8 cellular contexts compared by ENCODE assay signal in the genomic region with DNA sequence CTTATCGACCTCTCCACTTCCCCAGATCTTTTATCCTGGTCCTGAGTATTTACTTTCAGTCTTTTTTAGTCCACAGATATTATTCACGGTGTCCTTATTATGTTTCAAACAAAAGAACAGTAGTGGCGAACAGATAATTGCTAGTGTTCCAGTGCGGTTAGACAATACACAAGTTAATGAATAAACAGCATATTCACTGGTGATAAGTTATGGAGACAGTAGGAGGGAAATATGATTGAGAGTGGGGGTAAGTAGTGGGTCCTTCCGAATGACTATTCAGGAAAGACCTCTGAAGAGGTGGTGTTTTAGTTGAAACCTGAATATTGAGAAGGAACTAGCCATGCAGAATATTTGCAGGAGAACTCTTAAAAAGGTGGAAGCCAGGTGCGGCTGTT. TPM values are rescaled to one million over a fixed set of nuclear protein-coding genes. Genes with fewer than 3 reads are reported as not detected.
DNase-seq lines count a peak whose midpoint lies in the region; ATAC-seq, FAIRE-seq and TF ChIP-seq lines count a peak whose summit lies in the region.

No MANE protein-coding gene starts in this region.

- POLR2A ChIA-PET in IMR-90 (lab: Charles Lee; ENCODE audit: unreplicated experiment) (no interaction called here), GM12878 (lab: Charles Lee) (interaction anchor here (0.6 to 1.8 kb wide), 2 partner anchors 8 to 10 kb away, joined by 3 to 5 read pairs; no protein-coding TSS in a partner anchor)

- no peaks in the 10 kb centered on the region for H3K9me3 ChIP-seq in IMR-90 (ENCODE audit: control insufficient read depth, insufficient read depth, low read length)
- no peaks in the 10 kb centered on the region for H3K9me3 ChIP-seq in GM12878 (replicated peaks; ENCODE audit: control insufficient read depth, insufficient read depth, low read length)

- peak overlapping the region; percentile 98 for H3K9ac ChIP-seq in IMR-90 (ENCODE audit: low read depth, low read length)
- H3K9ac ChIP-seq in GM12878 (ENCODE audit: control insufficient read depth, insufficient read depth, low read length), result peak overlapping the region; percentile 93

- no peak for FAIRE-seq in GM12878 (lab: Jason Lieb, UNC)

- dilution Hi-C loops in IMR-90 (cut with HindIII; ENCODE audit: low sequenced_read_pairs, unreplicated experiment), result no loop called here

- H3K18ac ChIP-seq in IMR-90 (ENCODE audit: low read depth, low read length), result no peak overlapping the region

- CTCF ChIA-PET in IMR-90 (lab: Yijun Ruan, JAX) (interaction anchor here (0.5 to 2.5 kb wide), 2 partner anchors 9 to 637 kb away, joined by 3 to 12 read pairs; no protein-coding TSS in a partner anchor), GM12878 (lab: Yijun Ruan, JAX) (interaction anchor here (1.0 to 2.1 kb wide), 2 partner anchors 9 to 14 kb away, joined by 4 to 5 read pairs; no protein-coding TSS in a partner anchor)

- H3K4me3 ChIP-seq in IMR-90 (ENCODE audit: insufficient read depth, low read depth, low read length) (peak overlapping the region; percentile 94), GM12878 (peak overlapping the region; percentile 82)

- no peak overlapping the region for H4K91ac ChIP-seq in IMR-90 (ENCODE audit: insufficient read depth, low read depth, low read length)

- H2BK20ac ChIP-seq in IMR-90 (ENCODE audit: low read depth, low read length), result no peak overlapping the region

- H3K79me1 ChIP-seq in IMR-90 (ENCODE audit: low read depth in 1 of 2, low read length in 2 of 2), result peaks cover 34 to 36% of the 10 kb centered on the region in 2 experiments

- H3K4me1 ChIP-seq in IMR-90 (ENCODE audit: control insufficient read depth, insufficient read depth, low read length) (no peaks in the 10 kb centered on the region), GM12878 (ENCODE audit: control insufficient read depth, insufficient read depth, low read length) (peaks cover 6% of the 10 kb centered on the region; the same call in 1 of the 2 replicates)

- peak; percentile 15 for DNase-seq in ELR (ENCODE audit: low read depth)
- DNase-seq in IMR-90, result no peak
- DNase-seq in GM12878 (ENCODE audit: low read depth, low spot score), result no peak
- DNase-seq in mesothelial cell of epicardium (ENCODE audit: low spot score in 2 of 2, unreplicated experiment in 2 of 2), result no peak
- DNase-seq in activated gamma-delta T cell treated with Interleukin-2 at 50 U/mL for 16 hours, result no peak
- DNase-seq in foreskin melanocyte, result no peak
- no peak for DNase-seq in NCI-H446 treated with DMSO at 0.1 percent for 48 hours (lab: John Stamatoyannopoulos, UW)

- H3K36me3 ChIP-seq in IMR-90 (ENCODE audit: control insufficient read depth, insufficient read depth, low read length) (no peaks in the 10 kb centered on the region), GM12878 (ENCODE audit: control insufficient read depth in 2 of 2, insufficient read depth in 2 of 2, low read length in 1 of 2) (no peaks in the 10 kb centered on the region)

- H3K4ac ChIP-seq in IMR-90 (ENCODE audit: low read depth, low read length), result 0 out of 2 replicates have a peak overlapping the region, but pooled peaks have one; percentile 98

- WGBS in IMR-90 (ENCODE audit: extremely low coverage in 2 of 2, insufficient read length in 1 of 2), 2 experiments, result no CpG with 5 or more reads among the region's 6 CpGs
- WGBS in GM12878 (ENCODE audit: insufficient coverage, insufficient replicate concordance, low lambda C conversion rate, missing lambda C conversion rate), result 0% methylated on average over 6 of the region's 6 CpGs

- in situ Hi-C loops in IMR-90 (cut with MboI; ENCODE audit: low sequenced_read_pairs), result no loop called here
- in situ Hi-C loops in GM12878 (cut with MboI), result no loop called here

- H3K4me2 ChIP-seq in IMR-90 (ENCODE audit: low read depth, low read length) (peak overlapping the region; percentile 75), GM12878 (ENCODE audit: control insufficient read depth, insufficient read depth) (peak overlapping the region; percentile 86)

- H3K4me3 Mint-ChIP-seq in mesothelial cell of epicardium, result peak overlapping the region; percentile 82

- peak overlapping the region; percentile 90; the same call in 1 of the 2 replicates for H3K23ac ChIP-seq in IMR-90 (ENCODE audit: low read depth, low read length)

- no peaks in the 10 kb centered on the region for H3K27me3 Mint-ChIP-seq in mesothelial cell of epicardium (ENCODE audit: low read depth)

- H2AFZ ChIP-seq in IMR-90 (replicated peaks; ENCODE audit: low read length, poor library complexity), result peak overlapping the region; percentile 97
- H2AFZ ChIP-seq in GM12878 (ENCODE audit: control insufficient read depth, low read depth, low read length), result no peak overlapping the region; the same call in none of the 2 replicates

- TF ChIP-seq RAD21 in IMR-90 (IDR thresholded peaks at IDR 0.05; ENCODE audit: low read length) (no peak), GM12878 (IDR thresholded peaks at IDR 0.05; ENCODE audit: insufficient read depth, low read depth, low read length) (no peak)

- 0 out of 2 replicates have a peak overlapping the region, but pooled peaks have one; percentile 14 for H3K14ac ChIP-seq in IMR-90 (replicated peaks; ENCODE audit: low read depth, low read length)

- no TSS peak for BruUV-seq in IMR-90 (replicated peaks; lab: Mats Ljungman, UMichigan)
- BruUV-seq in GM12878 (replicated peaks; lab: Mats Ljungman, UMichigan), result no TSS peak

- no peak overlapping the region for H2BK5ac ChIP-seq in IMR-90 (ENCODE audit: low read depth, low read length, poor library complexity, severe bottlenecking)

- H4K5ac ChIP-seq in IMR-90 (ENCODE audit: low read depth, low read length), result no peak overlapping the region; the same call in 1 of the 2 replicates

- H3K27me3 ChIP-seq in IMR-90 (ENCODE audit: control insufficient read depth, insufficient read depth, low read length), result no peaks in the 10 kb centered on the region
- no peaks in the 10 kb centered on the region for H3K27me3 ChIP-seq in GM12878 (replicated peaks in 1 of 2; ENCODE audit: control insufficient read depth in 2 of 2, insufficient read depth in 2 of 2, low read length in 1 of 2)

- no peaks in the 10 kb centered on the region for H3K9me3 Mint-ChIP-seq in mesothelial cell of epicardium

- H3K4me1 Mint-ChIP-seq in mesothelial cell of epicardium, result peaks cover 22% of the 10 kb centered on the region

- H3K27ac ChIP-seq in IMR-90 (ENCODE audit: insufficient read depth, low read length), result peak overlapping the region; percentile 94
- peak overlapping the region; percentile 86 for H3K27ac ChIP-seq in GM12878 (ENCODE audit: control insufficient read depth, insufficient read depth)

- H3K27ac Mint-ChIP-seq in mesothelial cell of epicardium, result peak overlapping the region; percentile 85

- peaks cover 6% of the 10 kb centered on the region for H3K9me1 ChIP-seq in IMR-90 (ENCODE audit: insufficient read depth, low read length)

- RAD21 ChIA-PET in GM12878 (lab: Charles Lee; ENCODE audit: unreplicated experiment), result interaction anchor here (0.6 to 1.3 kb wide), 2 partner anchors 11 to 998 kb away, joined by 3 read pairs; no protein-coding TSS in a partner anchor

- no peak overlapping the region for H2BK15ac ChIP-seq in IMR-90 (ENCODE audit: low read depth, low read length)

- no peak for TF ChIP-seq POLR2A in IMR-90 (IDR thresholded peaks at IDR 0.05; ENCODE audit: low read depth, low read length)
- no peak for TF ChIP-seq POLR2A in GM12878 (IDR thresholded peaks at IDR 0.05; ENCODE audit: low read depth, low read length)

- H3K79me2 ChIP-seq in GM12878 (ENCODE audit: control insufficient read depth, insufficient read depth, low read length), result peaks cover 25% of the 10 kb centered on the region

- peak overlapping the region; percentile 46; the same call in 1 of the 2 replicates for H3K56ac ChIP-seq in IMR-90 (ENCODE audit: extremely low read depth, insufficient read depth, low read length)

- SMC1A ChIA-PET in GM12878 (lab: Charles Lee; ENCODE audit: uncharacterized antibody, unreplicated experiment), result interaction anchor here (1.5 kb wide), 1 partner anchor 10 kb away, joined by 9 read pairs; no protein-coding TSS in a partner anchor

- intact Hi-C loops in IMR-90 (cut with micrococcal nuclease) (no loop called here), GM12878 (cut with micrococcal nuclease; ENCODE audit: unreplicated experiment) (no loop called here)

- no peaks in the 10 kb centered on the region for H3K36me3 Mint-ChIP-seq in mesothelial cell of epicardium

- ATAC-seq in IMR-90 (ENCODE audit: low read depth), result no peak
- ATAC-seq in GM12878, result peak; percentile 5
- ATAC-seq in HG03045 (IDR thresholded peaks at IDR 0.05; ENCODE audit: unreplicated experiment), result no peak

- H4K8ac ChIP-seq in IMR-90 (ENCODE audit: low read depth in 2 of 2, low read length in 2 of 2), result peak overlapping the region; percentile 85 to 87; a peak in 3 of 4 replicates

- no peak overlapping the region for H2AK5ac ChIP-seq in IMR-90 (ENCODE audit: low read depth, low read length)

- no peak for TF ChIP-seq EP300 in GM12878 (IDR thresholded peaks at IDR 0.05; ENCODE audit: borderline replicate concordance in 1 of 2, control insufficient read depth in 1 of 2, low read depth in 2 of 2, low read length in 2 of 2)

- no peak overlapping the region for H2BK120ac ChIP-seq in IMR-90 (ENCODE audit: low read depth, low read length)

- H4K20me1 ChIP-seq in IMR-90 (ENCODE audit: insufficient read depth, low read length) (peaks cover 17% of the 10 kb centered on the region; the same call in 1 of the 2 replicates), GM12878 (ENCODE audit: control insufficient read depth, insufficient read depth) (no peaks in the 10 kb centered on the region)

- TF ChIP-seq CTCF in IMR-90 (conservative IDR thresholded peaks at IDR 0.05; ENCODE audit: low read depth, low read length) (no peak), GM12878 (IDR thresholded peaks at IDR 0.05 in 2 of 3, conservative IDR thresholded peaks at IDR 0.05 in 1 of 3; ENCODE audit: control insufficient read depth in 2 of 3, extremely low read depth in 1 of 3, insufficient read depth in 1 of 3, low read depth in 3 of 3, low read length in 3 of 3) (no peak), mesothelial cell of epicardium (IDR thresholded peaks at IDR 0.05; ENCODE audit: unreplicated experiment) (no peak)

- peak overlapping the region; percentile 86 for H2AK9ac ChIP-seq in IMR-90 (replicated peaks; ENCODE audit: low read depth, low read length, poor library complexity)

RNA-seq across cellular contexts. Expression of gene TMEM260, which starts 0.7 kb away (rescaled TPM):
- 11.5 and 13.3 TPM in 2 replicates for total RNA-seq in IMR-90 (2012; rRNA removed)
- polyA plus RNA-seq in IMR-90 (2012; rRNA removed), result 4.2 and 6.4 TPM in 2 replicates
- 5.2 and 6.5 TPM in 2 replicates for polyA plus RNA-seq in IMR-90 (2012; cell fraction: cytosol; rRNA removed)
- 14.6 and 15.7 TPM in 2 replicates for polyA plus RNA-seq in IMR-90 (2012; cell fraction: nucleus; rRNA removed; ENCODE audit: low replicate concordance)
- total RNA-seq in GM12878 (2013; cell fraction: nucleolus; rRNA removed), result 76.7 and 88.6 TPM in 2 replicates
- 13.5 and 14.7 TPM in 2 replicates for total RNA-seq in GM12878 (2014; rRNA removed)
- total RNA-seq in GM12878 (2014; rRNA removed; fragmentation: Illumina TruSeq; extraction: Trizol), result 12.0 and 12.4 TPM in 2 replicates
- 12.8 and 13.4 TPM in 2 replicates for total RNA-seq in GM12878 (2021)
- polyA plus RNA-seq in GM12878 (2011; ENCODE audit: low read depth), result 4.9 TPM
- 13.6 and 18.8 TPM in 2 replicates for polyA plus RNA-seq in GM12878 (2011; rRNA removed)
- 6.3 and 7.4 TPM in 2 replicates for polyA plus RNA-seq in GM12878 (2011; cell fraction: cytosol; rRNA removed)
- polyA plus RNA-seq in GM12878 (2011; cell fraction: nucleus; rRNA removed), result 24.5 and 28.4 TPM in 2 replicates
- 4.8 and 7.1 TPM in 2 replicates for polyA plus RNA-seq in GM12878 (2012)
- polyA plus RNA-seq in GM12878 (2014; fragmentation: Illumina TruSeq; extraction: Trizol), result 10.7 and 12.0 TPM in 2 replicates
- 1 to 10 TPM; 3.2 to 4.0 TPM for polyA plus RNA-seq in GM12878 (2014; fragmentation: Nextera tagmentation; extraction: Ambion mirVana)
- polyA plus RNA-seq in GM12878 (2014; rRNA removed), result 8.7 and 10.3 TPM in 2 replicates
- polyA plus RNA-seq in GM12878 (2016; fragmentation: Nextera tagmentation; extraction: Ambion mirVana), result 10 to 100 TPM in 1 of 2 experiments, 1 to 10 TPM in 1; 9.6 to 11.3 TPM
- polyA minus RNA-seq in GM12878 (2011; rRNA and poly(A)+ RNA removed), result 21.1 and 29.6 TPM in 2 replicates
- polyA minus RNA-seq in GM12878 (2011; cell fraction: cytosol; rRNA and poly(A)+ RNA removed), result 5.1 and 7.9 TPM in 2 replicates
- 65.0 and 119 TPM in 2 replicates for polyA minus RNA-seq in GM12878 (2011; cell fraction: nucleus; rRNA and poly(A)+ RNA removed)
- 28.0 to 32.6 TPM (median 31.7 TPM) in 3 replicates for total RNA-seq in mesothelial cell of epicardium
